In genomic region chr20:59485576-59486250, GRCh38 we compare ENCODE assay signal across 30 cellular contexts.
"Had no signal": no experiment of that assay in that cellular context is flagged by ENCODE, and none has a peak within 500 bp of the region (broad histone marks: within the 10 kb centered on the region; RNA-seq: fewer than 3 reads in every experiment).

No MANE protein-coding gene starts in this region.

- H3K36me3 ChIP-seq: left lung, lower lobe of right lung, pancreas, prostate gland, suprapubic skin, thoracic aorta, tibial artery, upper lobe of right lung, uterus had no signal

- H3K4me1 ChIP-seq: left lung, lower lobe of right lung, pancreas, prostate gland, suprapubic skin, tibial artery, upper lobe of right lung, uterus had no signal

- H3K4me3 ChIP-seq: left lung, lower lobe of right lung, pancreas, prostate gland, smooth muscle cell, suprapubic skin, thoracic aorta, tibial artery, upper lobe of right lung, uterus had no signal

- H3K36me3 Mint-ChIP-seq: immature natural killer cell; naive thymus-derived CD8-positive, alpha-beta T cell had no signal

- H3K27ac Mint-ChIP-seq: immature natural killer cell; naive thymus-derived CD8-positive, alpha-beta T cell; nephron; stimulated activated naive CD8-positive, alpha-beta T cell treated with anti-CD3 and anti-CD28 coated beads, Interleukin-15, Interleukin-2, amounts not matched to agents 100 ng/mL and 50 ng/mL, for 24 hours had no signal

- FAIRE-seq: islet of Langerhans, kidney, pancreas had no signal

- H3K9me3 ChIP-seq: left lung, lower lobe of right lung, pancreas, prostate gland, suprapubic skin, thoracic aorta, tibial artery, upper lobe of right lung, uterus had no signal

- H3K27me3 ChIP-seq: upper lobe of right lung had no signal

- DNase-seq: hypothalamus; immature natural killer cell; kidney; left colon; left lung; lower lobe of right lung; mammary epithelial cell; mesenchymal stem cell; naive thymus-derived CD8-positive, alpha-beta T cell; nucleus accumbens; pancreas; retina; right cardiac atrium; stimulated activated CD4-positive, alpha-beta T cell treated with anti-CD3 and anti-CD28 coated beads, Interleukin-12 subunit alpha, Interleukin-12 subunit beta, amount 100 ng/mL, for 4 hours; stimulated activated CD4-positive, alpha-beta T cell treated with anti-CD3 and anti-CD28 coated beads, Interleukin-15, amount 100 ng/mL, for 24 hours; stimulated activated CD4-positive, alpha-beta T cell treated with anti-CD3 and anti-CD28 coated beads, Interleukin-2, amount 100 ng/mL, for 24 hours; stimulated activated CD4-positive, alpha-beta T cell treated with anti-CD3 and anti-CD28 coated beads, Interleukin-4, amount 100 ng/mL, for 1 hour; stimulated activated naive CD4-positive, alpha-beta T cell; tibial artery; trophoblast cell; upper lobe of right lung; uterus had no signal

- H3K27ac ChIP-seq: left lung, lower lobe of right lung, pancreas, prostate gland, suprapubic skin, thoracic aorta, tibial artery, upper lobe of right lung, uterus had no signal

- H3K4me1 Mint-ChIP-seq: immature natural killer cell had no signal

- H3K9me3 Mint-ChIP-seq: immature natural killer cell; naive thymus-derived CD8-positive, alpha-beta T cell; neural crest cell; stimulated activated naive CD8-positive, alpha-beta T cell treated with anti-CD3 and anti-CD28 coated beads, Interleukin-15, Interleukin-2, amounts not matched to agents 100 ng/mL and 50 ng/mL, for 24 hours had no signal

- H3K4me3 Mint-ChIP-seq: immature natural killer cell; naive thymus-derived CD8-positive, alpha-beta T cell; nephron; neural crest cell; stimulated activated naive CD8-positive, alpha-beta T cell treated with anti-CD3 and anti-CD28 coated beads, Interleukin-15, Interleukin-2, amounts not matched to agents 100 ng/mL and 50 ng/mL, for 24 hours had no signal

- ATAC-seq: left colon; left lung; lower lobe of right lung; naive thymus-derived CD8-positive, alpha-beta T cell; pancreas; right cardiac atrium; upper lobe of right lung had no signal

- H3K4me2 ChIP-seq: smooth muscle cell had no signal
